8 cellular contexts compared by ENCODE assay signal in the genomic region with DNA sequence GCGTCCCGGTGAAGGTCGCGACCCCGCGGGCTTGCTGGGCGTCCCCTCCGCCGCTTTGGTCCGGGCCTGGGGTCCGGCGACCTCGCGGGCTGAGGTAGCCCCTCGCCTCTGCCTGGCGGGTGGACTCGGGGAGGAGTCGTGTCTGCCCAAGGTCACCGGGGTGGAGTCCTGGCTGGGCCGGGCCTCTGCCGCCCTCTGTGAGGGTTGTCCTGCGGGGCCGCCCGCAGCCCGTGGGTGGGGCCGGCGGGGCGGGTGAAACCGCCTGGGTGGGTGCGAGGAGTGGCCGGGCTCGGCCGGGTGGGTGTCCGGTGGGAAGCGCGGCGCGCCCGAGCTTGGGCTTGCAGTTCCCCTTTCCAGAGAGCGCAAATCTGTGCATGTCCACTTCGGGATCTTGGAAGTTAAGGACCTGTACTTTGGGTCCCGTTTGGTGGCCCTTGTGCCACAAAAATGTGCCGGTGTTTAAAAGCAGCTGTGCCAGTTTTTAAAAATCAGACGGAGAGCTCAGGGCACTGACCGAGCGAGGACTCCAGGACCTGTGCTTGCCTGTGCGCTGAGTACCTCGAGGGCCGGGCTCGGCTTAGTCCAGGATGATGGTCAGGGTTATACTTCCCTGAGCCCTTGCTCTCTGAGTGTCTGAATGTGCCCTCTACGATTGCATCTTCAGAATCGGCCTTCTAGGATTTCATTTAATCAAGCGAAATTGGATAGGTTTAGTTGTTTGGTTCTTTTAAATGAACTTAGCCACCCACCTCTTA.
DNase-seq lines count a peak whose midpoint lies in the region; ATAC-seq and TF ChIP-seq lines count a peak whose summit lies in the region.
"Not testable (repeated sequence)": the region's sequence is repeated elsewhere in the genome, so short reads cannot be mapped to it uniquely, and the experiment has no call there.

No MANE protein-coding gene starts in this region.

- peak overlapping the region; percentile 62 to 75 (median 68) for H3K4me3 ChIP-seq in BLaER1 treated with 17β-estradiol and CSF1 and Interleukin-3, amounts not matched to agents 10 nM and 100 nM
- peak overlapping the region; percentile 58 for H3K4me3 ChIP-seq in LNCaP clone FGC (ENCODE audit: low read depth, low read length)
- H3K4me3 ChIP-seq in esophagus muscularis mucosa: peak overlapping the region; percentile 60 to 88 (median 64)

- not testable (repeated sequence) for DNase-seq in LNCaP clone FGC (ENCODE audit: low read depth); activated T-cell treated with anti-CD3 and anti-CD28 coated beads, Interleukin-2, amount 50 U/mL, for 4 hours; esophagus muscularis mucosa (ENCODE audit: extremely low spot score)
- DNase-seq in memory B cell (ENCODE audit: low spot score in 2 of 2): peak in 1 of 2 donors; percentile 38

- not testable (repeated sequence) for H3K4me1 Mint-ChIP-seq in activated T-cell treated with anti-CD3 and anti-CD28 coated beads, Interleukin-2, amount 50 U/mL, for 4 hours (ENCODE audit: low read depth); memory B cell; stimulated activated memory B cell treated with anti-CD40 and anti-IgM and Interleukin-4, amounts not matched to agents 10 μg/mL and 1 μg/mL and 100 μg/mL, for 72 hours

- H3K4me1 ChIP-seq in BLaER1 treated with 17β-estradiol and CSF1 and Interleukin-3, amounts not matched to agents 10 nM and 100 nM: not testable (repeated sequence)
- peaks cover 0 to 10% (median 0%) of the 10 kb centered on the region in 4 donors for H3K4me1 ChIP-seq in esophagus muscularis mucosa

- not testable (repeated sequence) for TF ChIP-seq EP300 in esophagus muscularis mucosa (IDR thresholded peaks at IDR 0.05)

- not testable (repeated sequence) for TF ChIP-seq CTCF in LNCaP clone FGC (IDR thresholded peaks at IDR 0.05; ENCODE audit: control insufficient read depth, extremely low read depth, insufficient read depth); esophagus muscularis mucosa (IDR thresholded peaks at IDR 0.05)

- not testable (repeated sequence) for TF ChIP-seq POLR2A in esophagus muscularis mucosa (IDR thresholded peaks at IDR 0.05; ENCODE audit: low read depth)

- ATAC-seq in GM19455 (IDR thresholded peaks at IDR 0.05; ENCODE audit: unreplicated experiment) (peak; percentile 55), HG02884 (IDR thresholded peaks at IDR 0.05; ENCODE audit: unreplicated experiment) (peak; percentile 42), memory B cell (ENCODE audit: low read depth) (peak; percentile 27)
- peak; percentile 56 to 59 for ATAC-seq in activated T-cell treated with anti-CD3 and anti-CD28 coated beads, Interleukin-2, amount 50 U/mL, for 4 hours
- peak; percentile 73 for ATAC-seq in stimulated activated memory B cell treated with anti-CD40 and anti-IgM and Interleukin-4, amounts not matched to agents 10 μg/mL and 1 μg/mL and 100 μg/mL, for 72 hours

- H3K36me3 ChIP-seq in BLaER1 treated with 17β-estradiol and CSF1 and Interleukin-3, amounts not matched to agents 10 nM and 100 nM; esophagus muscularis mucosa: not testable (repeated sequence)

- H3K4me3 Mint-ChIP-seq in activated T-cell treated with anti-CD3 and anti-CD28 coated beads, Interleukin-2, amount 50 U/mL, for 4 hours: peak overlapping the region; percentile 61
- peak overlapping the region; percentile 39 for H3K4me3 Mint-ChIP-seq in memory B cell
- peak overlapping the region; percentile 34 for H3K4me3 Mint-ChIP-seq in stimulated activated memory B cell treated with anti-CD40 and anti-IgM and Interleukin-4, amounts not matched to agents 10 μg/mL and 1 μg/mL and 100 μg/mL, for 72 hours

- H3K4me2 ChIP-seq in BLaER1 treated with 17β-estradiol and CSF1 and Interleukin-3, amounts not matched to agents 10 nM and 100 nM: peak overlapping the region; percentile 32 to 56 (median 45); a peak in 13 of 22 replicates

- not testable (repeated sequence) for H3K27me3 Mint-ChIP-seq in activated T-cell treated with anti-CD3 and anti-CD28 coated beads, Interleukin-2, amount 50 U/mL, for 4 hours (ENCODE audit: low read depth); memory B cell; stimulated activated memory B cell treated with anti-CD40 and anti-IgM and Interleukin-4, amounts not matched to agents 10 μg/mL and 1 μg/mL and 100 μg/mL, for 72 hours

- H3K27ac ChIP-seq in BLaER1 treated with 17β-estradiol and CSF1 and Interleukin-3, amounts not matched to agents 10 nM and 100 nM: peak overlapping the region; percentile 65 to 80 (median 76)
- peak overlapping the region; percentile 80 to 93 (median 85) for H3K27ac ChIP-seq in esophagus muscularis mucosa (replicated peaks in 1 of 4)

- intact Hi-C loops in esophagus muscularis mucosa (cut with DNase I): not testable (repeated sequence)

- H3K27ac Mint-ChIP-seq in memory B cell: not testable (repeated sequence)
- H3K27ac Mint-ChIP-seq in stimulated activated memory B cell treated with anti-CD40 and anti-IgM and Interleukin-4, amounts not matched to agents 10 μg/mL and 1 μg/mL and 100 μg/mL, for 72 hours: peak overlapping the region; percentile 72

- not testable (repeated sequence) for H3K27me3 ChIP-seq in BLaER1 treated with 17β-estradiol and CSF1 and Interleukin-3, amounts not matched to agents 10 nM and 100 nM; esophagus muscularis mucosa

- WGBS in esophagus muscularis mucosa: 17% methylated on average over 1 of the region's 53 CpGs

- H3K9me3 ChIP-seq in BLaER1 treated with 17β-estradiol and CSF1 and Interleukin-3, amounts not matched to agents 10 nM and 100 nM (replicated peaks in 1 of 11); esophagus muscularis mucosa: not testable (repeated sequence)

- H3K9ac ChIP-seq in BLaER1 treated with 17β-estradiol and CSF1 and Interleukin-3, amounts not matched to agents 10 nM and 100 nM: peak overlapping the region; percentile 73 to 89 (median 81)

- not testable (repeated sequence) for H3K9me3 Mint-ChIP-seq in activated T-cell treated with anti-CD3 and anti-CD28 coated beads, Interleukin-2, amount 50 U/mL, for 4 hours; memory B cell; stimulated activated memory B cell treated with anti-CD40 and anti-IgM and Interleukin-4, amounts not matched to agents 10 μg/mL and 1 μg/mL and 100 μg/mL, for 72 hours

- not testable (repeated sequence) for H3K36me3 Mint-ChIP-seq in activated T-cell treated with anti-CD3 and anti-CD28 coated beads, Interleukin-2, amount 50 U/mL, for 4 hours (ENCODE audit: insufficient read depth); memory B cell; stimulated activated memory B cell treated with anti-CD40 and anti-IgM and Interleukin-4, amounts not matched to agents 10 μg/mL and 1 μg/mL and 100 μg/mL, for 72 hours

- H4K20me1 ChIP-seq in BLaER1 treated with 17β-estradiol and CSF1 and Interleukin-3, amounts not matched to agents 10 nM and 100 nM: not testable (repeated sequence)
